Comparison of ENCODE assay signal across 26 cellular contexts in the genomic region with DNA sequence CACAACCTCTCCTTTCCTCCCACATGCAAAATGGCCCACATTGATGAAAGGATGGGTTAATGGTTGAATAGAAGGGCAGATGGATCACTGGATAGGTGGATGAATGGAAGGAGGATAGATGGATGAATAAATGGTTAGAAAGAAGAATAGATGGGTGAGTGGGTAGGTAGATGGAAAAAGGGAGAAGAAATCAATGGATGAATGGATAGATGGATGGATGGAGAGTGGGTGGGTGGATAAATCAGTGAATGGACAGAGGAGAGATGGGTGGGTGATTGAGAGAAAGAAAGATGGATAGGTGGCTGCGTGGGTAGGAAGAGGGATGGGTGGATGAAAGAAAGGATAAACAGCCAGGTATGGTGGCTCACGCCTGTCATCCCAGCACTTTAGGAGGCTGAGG. TPM values are rescaled to one million over a fixed set of nuclear protein-coding genes. Genes with fewer than 3 reads are reported as not detected.
DNase-seq lines count a peak whose midpoint lies in the region; ATAC-seq and TF ChIP-seq lines count a peak whose summit lies in the region.
"Had no signal": no experiment of that assay in that cellular context is flagged by ENCODE, and none has a peak within 500 bp of the region (broad histone marks: within the 10 kb centered on the region; RNA-seq: fewer than 3 reads in every experiment).

No MANE protein-coding gene starts in this region.

- no peak overlapping the region for H3K27ac ChIP-seq in CD4-positive, alpha-beta memory T cell (ENCODE audit: low read depth, low read length)
- H3K27ac ChIP-seq: A549; BLaER1 treated with 17β-estradiol and CSF1 and Interleukin-3, amounts not matched to agents 10 nM and 100 nM; GM23248 had no signal

- no peaks in the 10 kb centered on the region for H3K36me3 ChIP-seq in CD4-positive, alpha-beta memory T cell (ENCODE audit: insufficient read depth, low read length)
- H3K36me3 ChIP-seq: BE2C; BLaER1 treated with 17β-estradiol and CSF1 and Interleukin-3, amounts not matched to agents 10 nM and 100 nM had no signal

- peaks cover 6% of the 10 kb centered on the region for H3K4me1 ChIP-seq in CD4-positive, alpha-beta memory T cell (ENCODE audit: insufficient read depth, low read length)
- H3K4me1 ChIP-seq: A549; BE2C; BLaER1 treated with 17β-estradiol and CSF1 and Interleukin-3, amounts not matched to agents 10 nM and 100 nM had no signal

- H3K27me3 Mint-ChIP-seq in activated CD4-positive, alpha-beta memory T cell treated with anti-CD3 and anti-CD28 coated beads, Interleukin-2, amount 10 ng/mL, durations not matched to agents 7 days and 5 days = peaks cover 20% of the 10 kb centered on the region
- H3K27me3 Mint-ChIP-seq in activated CD4-positive, alpha-beta memory T cell treated with anti-CD3 and anti-CD28 coated beads for 36 hours = peaks cover 17% of the 10 kb centered on the region
- peaks cover 7% of the 10 kb centered on the region for H3K27me3 Mint-ChIP-seq in activated naive CD4-positive, alpha-beta T cell treated with anti-CD3 and anti-CD28 coated beads, Interleukin-2, amount 50 U/mL, for 24 hours
- H3K27me3 Mint-ChIP-seq in CD4-positive, alpha-beta memory T cell = peaks cover 20% of the 10 kb centered on the region in 2 donors
- peaks cover 7% of the 10 kb centered on the region for H3K27me3 Mint-ChIP-seq in T-helper 17 cell

- no peaks in the 10 kb centered on the region for H3K9me3 ChIP-seq in CD4-positive, alpha-beta memory T cell (ENCODE audit: control insufficient read depth in 1 of 2, low read length in 2 of 2)
- H3K9me3 ChIP-seq in T-helper 17 cell (ENCODE audit: control insufficient read depth, low read length, poor library complexity, severe bottlenecking) = no peaks in the 10 kb centered on the region
- H3K9me3 ChIP-seq: A549; BE2C; BLaER1 treated with 17β-estradiol and CSF1 and Interleukin-3, amounts not matched to agents 10 nM and 100 nM had no signal

- H3K9me3 Mint-ChIP-seq in activated CD4-positive, alpha-beta memory T cell treated with anti-CD3 and anti-CD28 coated beads, Interleukin-2, amount 10 ng/mL, durations not matched to agents 7 days and 5 days = no peaks in the 10 kb centered on the region
- no peaks in the 10 kb centered on the region for H3K9me3 Mint-ChIP-seq in activated CD4-positive, alpha-beta memory T cell treated with anti-CD3 and anti-CD28 coated beads for 36 hours
- peaks cover under 1% of the 10 kb centered on the region for H3K9me3 Mint-ChIP-seq in activated naive CD4-positive, alpha-beta T cell treated with anti-CD3 and anti-CD28 coated beads, Interleukin-2, amount 50 U/mL, for 24 hours
- peaks cover 0 to 1% (median 0%) of the 10 kb centered on the region in 8 donors for H3K9me3 Mint-ChIP-seq in CD4-positive, alpha-beta memory T cell
- H3K9me3 Mint-ChIP-seq: CD4-positive, alpha-beta T cell had no signal

- intact Hi-C loops in activated CD4-positive, alpha-beta memory T cell treated with anti-CD3 and anti-CD28 coated beads for 36 hours (cut with micrococcal nuclease) = no loop called here
- intact Hi-C loops in CD4-positive, alpha-beta memory T cell (cut with micrococcal nuclease) = no loop called here

- H3K36me3 Mint-ChIP-seq in activated CD4-positive, alpha-beta memory T cell treated with anti-CD3 and anti-CD28 coated beads, Interleukin-2, amount 10 ng/mL, durations not matched to agents 7 days and 5 days (ENCODE audit: low read depth) = no peaks in the 10 kb centered on the region
- H3K36me3 Mint-ChIP-seq in activated CD4-positive, alpha-beta memory T cell treated with anti-CD3 and anti-CD28 coated beads for 36 hours = no peaks in the 10 kb centered on the region
- H3K36me3 Mint-ChIP-seq in activated naive CD4-positive, alpha-beta T cell treated with anti-CD3 and anti-CD28 coated beads, Interleukin-2, amount 50 U/mL, for 24 hours = no peaks in the 10 kb centered on the region
- no peaks in the 10 kb centered on the region for H3K36me3 Mint-ChIP-seq in CD4-positive, alpha-beta memory T cell
- H3K36me3 Mint-ChIP-seq in T-helper 17 cell (ENCODE audit: low read depth) = peaks cover 4% of the 10 kb centered on the region
- H3K36me3 Mint-ChIP-seq: CD14-positive monocyte had no signal

- H3K4me1 Mint-ChIP-seq in activated CD4-positive, alpha-beta memory T cell treated with anti-CD3 and anti-CD28 coated beads, Interleukin-2, amount 10 ng/mL, durations not matched to agents 7 days and 5 days = peaks cover 19% of the 10 kb centered on the region
- peaks cover 7% of the 10 kb centered on the region for H3K4me1 Mint-ChIP-seq in activated CD4-positive, alpha-beta memory T cell treated with anti-CD3 and anti-CD28 coated beads for 36 hours (ENCODE audit: low read depth)
- peaks cover 4% of the 10 kb centered on the region for H3K4me1 Mint-ChIP-seq in activated naive CD4-positive, alpha-beta T cell treated with anti-CD3 and anti-CD28 coated beads, Interleukin-2, amount 50 U/mL, for 24 hours
- H3K4me1 Mint-ChIP-seq in CD4-positive, alpha-beta memory T cell = peaks cover 10 to 15% (median 13%) of the 10 kb centered on the region in 4 donors
- peaks cover 14% of the 10 kb centered on the region for H3K4me1 Mint-ChIP-seq in T-helper 17 cell
- H3K4me1 Mint-ChIP-seq: CD14-positive monocyte had no signal

- H3K27me3 ChIP-seq in CD4-positive, alpha-beta memory T cell (ENCODE audit: insufficient read depth, low read length) = no peaks in the 10 kb centered on the region
- H3K27me3 ChIP-seq: BLaER1 treated with 17β-estradiol and CSF1 and Interleukin-3, amounts not matched to agents 10 nM and 100 nM had no signal

- peak overlapping the region; percentile 38 for H3K27ac Mint-ChIP-seq in activated CD4-positive, alpha-beta memory T cell treated with anti-CD3 and anti-CD28 coated beads, Interleukin-2, amount 10 ng/mL, durations not matched to agents 7 days and 5 days
- H3K27ac Mint-ChIP-seq in activated CD4-positive, alpha-beta memory T cell treated with anti-CD3 and anti-CD28 coated beads for 36 hours = no peak overlapping the region
- peak overlapping the region; percentile 8 for H3K27ac Mint-ChIP-seq in activated naive CD4-positive, alpha-beta T cell treated with anti-CD3 and anti-CD28 coated beads, Interleukin-2, amount 50 U/mL, for 24 hours
- H3K27ac Mint-ChIP-seq in CD4-positive, alpha-beta memory T cell = peak overlapping the region in 4 of 7 donors; percentile 2 to 35 (median 26)
- peak overlapping the region; percentile 34 for H3K27ac Mint-ChIP-seq in T-helper 17 cell
- H3K27ac Mint-ChIP-seq: CD4-positive, alpha-beta T cell had no signal

- ATAC-seq in T-helper 17 cell = no peak
- no peak for ATAC-seq in GM18505 (IDR thresholded peaks at IDR 0.05; ENCODE audit: unreplicated experiment)
- ATAC-seq: A549 had no signal

- POLR2A ChIA-PET in activated CD4-positive, alpha-beta memory T cell treated with anti-CD3 and anti-CD28 coated beads, Interleukin-2, amount 10 ng/mL, durations not matched to agents 7 days and 5 days (lab: Charles Lee) = no interaction called here
- POLR2A ChIA-PET in activated CD4-positive, alpha-beta memory T cell treated with anti-CD3 and anti-CD28 coated beads for 36 hours (lab: Charles Lee) = no interaction called here
- POLR2A ChIA-PET in CD4-positive, alpha-beta memory T cell (lab: Charles Lee; ENCODE audit: partially characterized antibody) = no interaction called here

- TF ChIP-seq POLR2A in GM18505 (IDR thresholded peaks at IDR 0.05; ENCODE audit: borderline replicate concordance, extremely low read depth, insufficient read depth, insufficient read length) = no peak

- CTCF ChIA-PET in activated CD4-positive, alpha-beta memory T cell treated with anti-CD3 and anti-CD28 coated beads, Interleukin-2, amount 10 ng/mL, durations not matched to agents 7 days and 5 days (lab: Charles Lee) = no interaction called here
- CTCF ChIA-PET in activated CD4-positive, alpha-beta memory T cell treated with anti-CD3 and anti-CD28 coated beads for 36 hours (lab: Charles Lee) = no interaction called here
- CTCF ChIA-PET in CD4-positive, alpha-beta memory T cell (lab: Charles Lee; ENCODE audit: partially characterized antibody) = no interaction called here

- DNase-seq in activated CD4-positive, alpha-beta memory T cell treated with anti-CD3 and anti-CD28 coated beads, Interleukin-2, amount 10 ng/mL, durations not matched to agents 7 days and 5 days = no peak
- no peak for DNase-seq in activated CD4-positive, alpha-beta memory T cell treated with anti-CD3 and anti-CD28 coated beads for 36 hours
- DNase-seq in activated naive CD4-positive, alpha-beta T cell (lab: John Stamatoyannopoulos, UW) = no peak
- no peak for DNase-seq in CD4-positive, alpha-beta memory T cell
- no peak for DNase-seq in T-helper 17 cell
- DNase-seq: 8988T; ACHN; AML-193; BE2C; Calu3; CD4-positive, alpha-beta T cell; COR-L47; DMS53; DMS79 treated with DMSO at 0.1 percent for 48 hours; GF-D8; GM23248; H7; HCEC 1CT had no signal

- H3K4me3 Mint-ChIP-seq in activated CD4-positive, alpha-beta memory T cell treated with anti-CD3 and anti-CD28 coated beads, Interleukin-2, amount 10 ng/mL, durations not matched to agents 7 days and 5 days = no peak overlapping the region
- H3K4me3 Mint-ChIP-seq in activated CD4-positive, alpha-beta memory T cell treated with anti-CD3 and anti-CD28 coated beads for 36 hours = no peak overlapping the region
- H3K4me3 Mint-ChIP-seq in activated naive CD4-positive, alpha-beta T cell treated with anti-CD3 and anti-CD28 coated beads, Interleukin-2, amount 50 U/mL, for 24 hours = no peak overlapping the region
- H3K4me3 Mint-ChIP-seq in CD4-positive, alpha-beta memory T cell = peak overlapping the region in 1 of 8 donors; percentile 2
- H3K4me3 Mint-ChIP-seq in T-helper 17 cell = peak overlapping the region; percentile 1
- H3K4me3 Mint-ChIP-seq: CD14-positive monocyte; CD4-positive, alpha-beta T cell had no signal

- H3K4me3 ChIP-seq in CD4-positive, alpha-beta memory T cell (ENCODE audit: low read length in 2 of 2) = no peak overlapping the region
- H3K4me3 ChIP-seq: A549; BLaER1 treated with 17β-estradiol and CSF1 and Interleukin-3, amounts not matched to agents 10 nM and 100 nM; GM23248 had no signal

RNA-seq across cellular contexts. Expression of a gene that starts 1.2 kb away (rescaled TPM):
- total RNA-seq in activated CD4-positive, alpha-beta memory T cell treated with anti-CD3 and anti-CD28 coated beads, Interleukin-2, amount 10 ng/mL, durations not matched to agents 7 days and 5 days = under 1 TPM in 1 of 2 experiments, not detected in 1; 0.25 TPM
- total RNA-seq in activated CD4-positive, alpha-beta memory T cell treated with anti-CD3 and anti-CD28 coated beads for 36 hours = not detected
- not detected for total RNA-seq in CD4-positive, alpha-beta memory T cell
- polyA plus RNA-seq in CD4-positive, alpha-beta memory T cell = not detected
- total RNA-seq in T-helper 17 cell = not detected
- total RNA-seq: Calu3; CD4-positive, alpha-beta T cell; Daoy; G401; GM23248; H1; H7 had no signal
- polyA plus RNA-seq: CD14-positive monocyte, GM23248, H1 had no signal

RNA-seq across cellular contexts. Expression of a gene that starts 34.8 kb away (rescaled TPM):
- not detected for total RNA-seq in activated CD4-positive, alpha-beta memory T cell treated with anti-CD3 and anti-CD28 coated beads, Interleukin-2, amount 10 ng/mL, durations not matched to agents 7 days and 5 days
- not detected for total RNA-seq in activated CD4-positive, alpha-beta memory T cell treated with anti-CD3 and anti-CD28 coated beads for 36 hours
- total RNA-seq in CD4-positive, alpha-beta memory T cell = not detected
- not detected for polyA plus RNA-seq in CD4-positive, alpha-beta memory T cell
- total RNA-seq in T-helper 17 cell = not detected
- total RNA-seq: CD4-positive, alpha-beta T cell; G401; H7 had no signal
- polyA plus RNA-seq: CD14-positive monocyte had no signal

RNA-seq across cellular contexts. Expression of a gene that starts 45.1 kb away (rescaled TPM):
- 10 to 100 TPM; 49.5 to 52.1 TPM for total RNA-seq in activated CD4-positive, alpha-beta memory T cell treated with anti-CD3 and anti-CD28 coated beads, Interleukin-2, amount 10 ng/mL, durations not matched to agents 7 days and 5 days
- 10 to 100 TPM; 50.5 to 54.5 TPM for total RNA-seq in activated CD4-positive, alpha-beta memory T cell treated with anti-CD3 and anti-CD28 coated beads for 36 hours
- 10 to 100 TPM; 13.5 to 15.7 TPM for total RNA-seq in CD4-positive, alpha-beta memory T cell
- 10 to 100 TPM; 31.1 to 47.4 TPM for polyA plus RNA-seq in CD4-positive, alpha-beta memory T cell
- total RNA-seq in T-helper 17 cell = 10 to 100 TPM; 54.3 to 69.4 TPM
